In genomic region chr5:178236126-178236525, GRCh38 we compare ENCODE assay signal across 2 cellular contexts.
TF ChIP-seq lines count a peak whose summit lies in the region.

No MANE protein-coding gene starts in this region.

TF ChIP-seq in liver, 16 proteins besides CTCF, POLR2A, EP300 and RAD21:
- TF ChIP-seq YY1 (IDR thresholded peaks at IDR 0.05) = no peak
- TF ChIP-seq REST (IDR thresholded peaks at IDR 0.05) = no peak
- TF ChIP-seq EGR1 (IDR thresholded peaks at IDR 0.05; ENCODE audit: low read depth in 2 of 2) = no peak
- no peak for TF ChIP-seq TAF1 (conservative IDR thresholded peaks at IDR 0.05)
- TF ChIP-seq NR2F2 (IDR thresholded peaks at IDR 0.05) = no peak
- no peak for TF ChIP-seq RXRA (IDR thresholded peaks at IDR 0.05)
- no peak for TF ChIP-seq HNF4A (conservative IDR thresholded peaks at IDR 0.05)
- no peak for TF ChIP-seq HNF4G (IDR thresholded peaks at IDR 0.05)
- TF ChIP-seq FOXA1 (IDR thresholded peaks at IDR 0.05) = no peak
- TF ChIP-seq ZBTB33 (IDR thresholded peaks at IDR 0.05) = no peak
- no peak for TF ChIP-seq JUND (IDR thresholded peaks at IDR 0.05)

TF ChIP-seq in WTC11, 78 proteins besides CTCF, POLR2A, EP300 and RAD21:
- no peak for TF ChIP-seq ATF2 (CRISPR knock-in tag; IDR thresholded peaks at IDR 0.05; ENCODE audit: borderline replicate concordance, low read depth)
- TF ChIP-seq OVOL2 (CRISPR knock-in tag; IDR thresholded peaks at IDR 0.05; ENCODE audit: borderline replicate concordance) = no peak
- no peak for TF ChIP-seq EMX1 (CRISPR knock-in tag; IDR thresholded peaks at IDR 0.05)
- no peak for TF ChIP-seq ESRRA (CRISPR knock-in tag; IDR thresholded peaks at IDR 0.05; ENCODE audit: borderline replicate concordance)
- no peak for TF ChIP-seq ZNF317 (CRISPR knock-in tag; IDR thresholded peaks at IDR 0.05; ENCODE audit: borderline replicate concordance, low read depth)
- TF ChIP-seq RORB (CRISPR knock-in tag; IDR thresholded peaks at IDR 0.05) = no peak
- no peak for TF ChIP-seq GABPB1 (CRISPR knock-in tag; IDR thresholded peaks at IDR 0.05)
